Comparison of ENCODE assay signal across 23 cellular contexts in genomic region chr5:15877905-15878304, GRCh38.
"Had no signal": no experiment of that assay in that cellular context is flagged by ENCODE, and none has a peak within 500 bp of the region (broad histone marks: within the 10 kb centered on the region; RNA-seq: fewer than 3 reads in every experiment).

No MANE protein-coding gene starts in this region.

- H3K4me3 ChIP-seq: lower lobe of right lung, neural progenitor cell, psoas muscle, right lobe of liver, skin epidermis, tibial nerve, upper lobe of left lung had no signal

- DNase-seq: head of caudate nucleus; hypothalamus; islet precursor cell; lower lobe of right lung; mammary epithelial cell; mesenchymal stem cell; naive thymus-derived CD8-positive, alpha-beta T cell; psoas muscle; right lobe of liver; stimulated activated CD4-positive, alpha-beta T cell treated with anti-CD3 and anti-CD28 coated beads, Interleukin-12 subunit alpha, Interleukin-12 subunit beta, amount 100 ng/mL, for 4 hours; stimulated activated CD4-positive, alpha-beta T cell treated with anti-CD3 and anti-CD28 coated beads, Interleukin-15, amount 100 ng/mL, for 24 hours; stimulated activated CD4-positive, alpha-beta T cell treated with anti-CD3 and anti-CD28 coated beads, Interleukin-2, amount 100 ng/mL, for 24 hours; stimulated activated CD4-positive, alpha-beta T cell treated with anti-CD3 and anti-CD28 coated beads, Interleukin-4, amount 100 ng/mL, for 24 hours; stimulated activated naive CD4-positive, alpha-beta T cell treated with Interleukin-2 at 50 U/mL for 16 hours; stimulated activated naive CD8-positive, alpha-beta T cell treated with anti-CD3 and anti-CD28 coated beads, Interleukin-15, amount 100 ng/mL, for 72 hours; substantia nigra; upper lobe of left lung had no signal

- H3K27me3 Mint-ChIP-seq: naive thymus-derived CD8-positive, alpha-beta T cell; stimulated activated naive CD8-positive, alpha-beta T cell treated with anti-CD3 and anti-CD28 coated beads, Interleukin-15, amount 100 ng/mL, for 72 hours had no signal

- H3K36me3 ChIP-seq: lower lobe of right lung, neural progenitor cell, right lobe of liver, tibial nerve, upper lobe of left lung had no signal

- H3K4me1 Mint-ChIP-seq: neural progenitor cell; stimulated activated effector memory CD8-positive, alpha-beta T cell treated with anti-CD3 and anti-CD28 coated beads, Interleukin-12 subunit alpha, Interleukin-12 subunit beta, amount 100 ng/mL, for 72 hours; stimulated activated naive CD8-positive, alpha-beta T cell treated with anti-CD3 and anti-CD28 coated beads, Interleukin-15, amount 100 ng/mL, for 72 hours had no signal

- H3K27ac Mint-ChIP-seq: naive thymus-derived CD8-positive, alpha-beta T cell; nephron; neural progenitor cell; stimulated activated effector memory CD8-positive, alpha-beta T cell treated with anti-CD3 and anti-CD28 coated beads, Interleukin-12 subunit alpha, Interleukin-12 subunit beta, amount 100 ng/mL, for 72 hours; stimulated activated naive CD8-positive, alpha-beta T cell treated with anti-CD3 and anti-CD28 coated beads, Interleukin-15, amount 100 ng/mL, for 72 hours had no signal

- H2AFZ ChIP-seq: neural progenitor cell, parathyroid adenoma had no signal

- H3K9ac ChIP-seq: neural progenitor cell, parathyroid adenoma had no signal

- H3K27me3 ChIP-seq: neural progenitor cell, right lobe of liver, tibial nerve, upper lobe of left lung had no signal

- ATAC-seq: lower lobe of right lung; naive thymus-derived CD8-positive, alpha-beta T cell; psoas muscle; right lobe of liver; stimulated activated effector memory CD8-positive, alpha-beta T cell treated with anti-CD3 and anti-CD28 coated beads, Interleukin-12 subunit alpha, Interleukin-12 subunit beta, amount 100 ng/mL, for 72 hours; stimulated activated naive CD8-positive, alpha-beta T cell treated with anti-CD3 and anti-CD28 coated beads, Interleukin-15, amount 100 ng/mL, for 72 hours had no signal

- H3K9me3 ChIP-seq: lower lobe of right lung, psoas muscle, right lobe of liver, tibial nerve, upper lobe of left lung had no signal

- H3K4me3 Mint-ChIP-seq: naive thymus-derived CD8-positive, alpha-beta T cell; nephron; neural progenitor cell; stimulated activated effector memory CD8-positive, alpha-beta T cell treated with anti-CD3 and anti-CD28 coated beads, Interleukin-12 subunit alpha, Interleukin-12 subunit beta, amount 100 ng/mL, for 72 hours; stimulated activated naive CD8-positive, alpha-beta T cell treated with anti-CD3 and anti-CD28 coated beads, Interleukin-15, amount 100 ng/mL, for 72 hours had no signal

- H3K36me3 Mint-ChIP-seq: naive thymus-derived CD8-positive, alpha-beta T cell; stimulated activated effector memory CD8-positive, alpha-beta T cell treated with anti-CD3 and anti-CD28 coated beads, Interleukin-12 subunit alpha, Interleukin-12 subunit beta, amount 100 ng/mL, for 72 hours had no signal

- H3K27ac ChIP-seq: lower lobe of right lung, neural progenitor cell, parathyroid adenoma, psoas muscle, right lobe of liver, skin epidermis, tibial nerve, upper lobe of left lung had no signal

- H3K4me2 ChIP-seq: neural progenitor cell had no signal

- H3K4me1 ChIP-seq: lower lobe of right lung, neural progenitor cell, parathyroid adenoma, psoas muscle, right lobe of liver, tibial nerve, upper lobe of left lung had no signal

- H3K79me2 ChIP-seq: parathyroid adenoma had no signal
